ENCODE assay signal across 8 cellular contexts in genomic region chr16:88649924-88650748, GRCh38. TPM values are rescaled to one million over a fixed set of nuclear protein-coding genes. Genes with fewer than 3 reads are reported as not detected.
A peak's percentile ranks its signal among the peaks of the same experiment; 100 is the strongest.
DNase-seq lines count a peak whose midpoint lies in the region; ATAC-seq and TF ChIP-seq lines count a peak whose summit lies in the region.

No MANE protein-coding gene starts in this region.

- peak overlapping the region; percentile 93 for H3K4me3 Mint-ChIP-seq in CD4-positive, alpha-beta T cell
- peak overlapping the region; percentile 92 to 93 for H3K4me3 Mint-ChIP-seq in activated T-cell treated with anti-CD3 and anti-CD28 coated beads, Interleukin-2, amount 50 U/mL, for 72 hours

- H2BK20ac ChIP-seq in IMR-90 (ENCODE audit: low read depth, low read length): no peak overlapping the region

- H2AFZ ChIP-seq in IMR-90 (replicated peaks; ENCODE audit: low read length, poor library complexity): peak overlapping the region; percentile 95

- peaks cover 21% of the 10 kb centered on the region for H3K36me3 Mint-ChIP-seq in CD4-positive, alpha-beta T cell (ENCODE audit: low read depth)
- H3K36me3 Mint-ChIP-seq in activated T-cell treated with anti-CD3 and anti-CD28 coated beads, Interleukin-2, amount 50 U/mL, for 72 hours (ENCODE audit: insufficient read depth in 2 of 2): peaks cover 7 to 8% of the 10 kb centered on the region in 2 donors

- peak overlapping the region; percentile 75 for H3K9ac ChIP-seq in IMR-90 (ENCODE audit: low read depth, low read length)

- POLR2A ChIA-PET in CD4-positive, alpha-beta T cell (lab: Charles Lee): interaction anchor here (0.9 to 1.8 kb wide), 6 partner anchors 8 to 80 kb away, joined by 3 to 5 read pairs (median 3); partner anchors contain the start of gene ZC3H18
- POLR2A ChIA-PET in IMR-90 (lab: Charles Lee; ENCODE audit: unreplicated experiment): no interaction called here

- dilution Hi-C loops in IMR-90 (cut with HindIII; ENCODE audit: low sequenced_read_pairs, unreplicated experiment): no loop called here

- peak overlapping the region; percentile 70 for H2AK5ac ChIP-seq in IMR-90 (ENCODE audit: low read depth, low read length)

- TF ChIP-seq CTCF in CD4-positive, alpha-beta T cell (IDR thresholded peaks at IDR 0.05): no peak
- TF ChIP-seq CTCF in GM20000 (IDR thresholded peaks at IDR 0.05; ENCODE audit: extremely low read depth, missing control alignments) (no peak), IMR-90 (conservative IDR thresholded peaks at IDR 0.05; ENCODE audit: low read depth, low read length) (no peak), sigmoid colon (IDR thresholded peaks at IDR 0.05) (no peak)

- peaks cover 0 to 20% of the 10 kb centered on the region in 2 experiments; a peak in 1 of 4 replicates for H3K79me1 ChIP-seq in IMR-90 (ENCODE audit: low read depth in 1 of 2, low read length in 2 of 2)

- H3K4me3 ChIP-seq in IMR-90 (ENCODE audit: insufficient read depth, low read depth, low read length) (peak overlapping the region; percentile 93), sigmoid colon (peak overlapping the region; percentile 41 to 62 (median 58))

- H3K4me1 Mint-ChIP-seq in CD4-positive, alpha-beta T cell (ENCODE audit: low read depth): peaks cover 16% of the 10 kb centered on the region
- H3K4me1 Mint-ChIP-seq in activated T-cell treated with anti-CD3 and anti-CD28 coated beads, Interleukin-2, amount 50 U/mL, for 72 hours (ENCODE audit: low read depth): peaks cover 14% of the 10 kb centered on the region

- BruUV-seq in IMR-90 (replicated peaks; lab: Mats Ljungman, UMichigan): no TSS peak

- peak overlapping the region; percentile 95 for H3K27ac Mint-ChIP-seq in CD4-positive, alpha-beta T cell
- peak overlapping the region; percentile 42 for H3K27ac Mint-ChIP-seq in activated T-cell treated with anti-CD3 and anti-CD28 coated beads, Interleukin-2, amount 50 U/mL, for 72 hours

- peaks cover 3% of the 10 kb centered on the region for H4K20me1 ChIP-seq in IMR-90 (ENCODE audit: insufficient read depth, low read length)

- H2BK15ac ChIP-seq in IMR-90 (ENCODE audit: low read depth, low read length): no peak overlapping the region

- peak overlapping the region; percentile 85 for H3K4me2 ChIP-seq in IMR-90 (ENCODE audit: low read depth, low read length)

- TF ChIP-seq EP300 in sigmoid colon (IDR thresholded peaks at IDR 0.05): no peak

- H3K27me3 Mint-ChIP-seq in CD4-positive, alpha-beta T cell: no peaks in the 10 kb centered on the region
- H3K27me3 Mint-ChIP-seq in activated T-cell treated with anti-CD3 and anti-CD28 coated beads, Interleukin-2, amount 50 U/mL, for 72 hours (ENCODE audit: low read depth): no peaks in the 10 kb centered on the region

- H2BK120ac ChIP-seq in IMR-90 (ENCODE audit: low read depth, low read length): no peak overlapping the region

- no peaks in the 10 kb centered on the region for H3K9me3 Mint-ChIP-seq in CD4-positive, alpha-beta T cell
- H3K9me3 Mint-ChIP-seq in activated T-cell treated with anti-CD3 and anti-CD28 coated beads, Interleukin-2, amount 50 U/mL, for 72 hours: no peaks in the 10 kb centered on the region

- ATAC-seq in CD4-positive, alpha-beta T cell (ENCODE audit: poor library complexity): peak; percentile 8
- ATAC-seq in IMR-90 (ENCODE audit: low read depth) (peak; percentile 57), left ventricle myocardium superior (peak; percentile 48)
- peak; percentile 2 to 3 for ATAC-seq in activated T-cell treated with anti-CD3 and anti-CD28 coated beads, Interleukin-2, amount 50 U/mL, for 72 hours (replicated peaks in 1 of 2)

- no peak for TF ChIP-seq POLR2A in IMR-90 (IDR thresholded peaks at IDR 0.05; ENCODE audit: low read depth, low read length)
- no peak for TF ChIP-seq POLR2A in sigmoid colon (IDR thresholded peaks at IDR 0.05)

- H4K5ac ChIP-seq in IMR-90 (ENCODE audit: low read depth, low read length): peak overlapping the region; percentile 67; the same call in 1 of the 2 replicates

- H3K23ac ChIP-seq in IMR-90 (ENCODE audit: low read depth, low read length): peak overlapping the region; percentile 41

- in situ Hi-C loops in IMR-90 (cut with MboI; ENCODE audit: low sequenced_read_pairs): no loop called here

- H3K9me1 ChIP-seq in IMR-90 (ENCODE audit: insufficient read depth, low read length): no peaks in the 10 kb centered on the region

- H3K4me1 ChIP-seq in IMR-90 (ENCODE audit: control insufficient read depth, insufficient read depth, low read length) (peaks cover 5% of the 10 kb centered on the region; the same call in 1 of the 2 replicates), sigmoid colon (peaks cover 0 to 24% (median 20%) of the 10 kb centered on the region in 4 donors)

- CTCF ChIA-PET in CD4-positive, alpha-beta T cell (lab: Charles Lee): no interaction called here
- CTCF ChIA-PET in IMR-90 (lab: Yijun Ruan, JAX): no interaction called here

- peak overlapping the region; percentile 49; the same call in 1 of the 2 replicates for H4K91ac ChIP-seq in IMR-90 (ENCODE audit: insufficient read depth, low read depth, low read length)

- peak overlapping the region; percentile 97 for H2AK9ac ChIP-seq in IMR-90 (replicated peaks; ENCODE audit: low read depth, low read length, poor library complexity)

- H3K18ac ChIP-seq in IMR-90 (ENCODE audit: low read depth, low read length): peak overlapping the region; percentile 47; the same call in 1 of the 2 replicates

- intact Hi-C loops in CD4-positive, alpha-beta T cell (cut with DNase I, micrococcal nuclease): loop anchor here (2.0 to 5.0 kb wide), 3 partner anchors 13 to 51 kb away; partner anchors contain the start of gene SNAI3 (in 2 of the 2)
- intact Hi-C loops in IMR-90 (cut with micrococcal nuclease): no loop called here
- intact Hi-C loops in left ventricle myocardium superior (cut with micrococcal nuclease): no loop called here
- intact Hi-C loops in sigmoid colon (cut with DNase I): no loop called here

- H3K56ac ChIP-seq in IMR-90 (ENCODE audit: extremely low read depth, insufficient read depth, low read length): no peak overlapping the region

- no peaks in the 10 kb centered on the region for H3K27me3 ChIP-seq in CD4-positive, alpha-beta T cell (ENCODE audit: control insufficient read depth, insufficient read depth, low read length)
- H3K27me3 ChIP-seq in IMR-90 (ENCODE audit: control insufficient read depth, insufficient read depth, low read length): no peaks in the 10 kb centered on the region
- peaks cover 0 to 14% (median 0%) of the 10 kb centered on the region in 3 donors for H3K27me3 ChIP-seq in sigmoid colon

- TF ChIP-seq RAD21 in IMR-90 (IDR thresholded peaks at IDR 0.05; ENCODE audit: low read length): no peak

- DNase-seq in CD4-positive, alpha-beta T cell: peak in 4 of 10 experiments; percentile 14 to 56 (median 26)
- DNase-seq in GM20000 (ENCODE audit: low spot score) (peak; percentile 74), IMR-90 (peak; percentile 8), left ventricle myocardium superior (no peak), sigmoid colon (no peak), NCI-H748 treated with DMSO at 0.1 percent for 48 hours (lab: John Stamatoyannopoulos, UW) (no peak), NCI-H2227 (lab: John Stamatoyannopoulos, UW; ENCODE audit: unreplicated experiment) (no peak)
- DNase-seq in activated T-cell treated with anti-CD3 and anti-CD28 coated beads, Interleukin-2, amount 50 U/mL, for 72 hours: peak; percentile 45 to 46

- H3K36me3 ChIP-seq in IMR-90 (ENCODE audit: control insufficient read depth, insufficient read depth, low read length): peaks cover 8% of the 10 kb centered on the region
- peaks cover 0 to 30% (median 3%) of the 10 kb centered on the region in 4 donors for H3K36me3 ChIP-seq in sigmoid colon

- H4K8ac ChIP-seq in IMR-90 (ENCODE audit: low read depth in 2 of 2, low read length in 2 of 2): peak overlapping the region in 1 of 2 experiments; percentile 84; a peak in 1 of 4 replicates

- H3K4ac ChIP-seq in IMR-90 (ENCODE audit: low read depth, low read length): peak overlapping the region; percentile 60

- no peak overlapping the region for H2BK5ac ChIP-seq in IMR-90 (ENCODE audit: low read depth, low read length, poor library complexity, severe bottlenecking)

- peak overlapping the region; percentile 90; the same call in 1 of the 2 replicates for H3K14ac ChIP-seq in IMR-90 (replicated peaks; ENCODE audit: low read depth, low read length)

- H3K9me3 ChIP-seq in CD4-positive, alpha-beta T cell (ENCODE audit: control insufficient read depth, low read length): no peaks in the 10 kb centered on the region
- H3K9me3 ChIP-seq in IMR-90 (ENCODE audit: control insufficient read depth, insufficient read depth, low read length) (no peaks in the 10 kb centered on the region), sigmoid colon (no peaks in the 10 kb centered on the region)

- 16% methylated on average over 5 of the region's 37 CpGs; no CpG with 5 or more reads in 1 of the 2 experiments for WGBS in IMR-90 (ENCODE audit: extremely low coverage in 2 of 2, insufficient read length in 1 of 2), 2 experiments
- WGBS in sigmoid colon, 2 donors: 3 to 8% methylated on average over 37 of the region's 37 CpGs

- H3K27ac ChIP-seq in CD4-positive, alpha-beta T cell (ENCODE audit: low read depth, low read length): peak overlapping the region; percentile 81
- H3K27ac ChIP-seq in IMR-90 (ENCODE audit: insufficient read depth, low read length): peak overlapping the region; percentile 64
- peak overlapping the region; percentile 62 to 70 (median 68) for H3K27ac ChIP-seq in sigmoid colon

RNA-seq across cellular contexts. Expression of gene CYBA, which starts 0.7 kb away (rescaled TPM):
- 100 to 1,000 TPM; 292 to 294 TPM for total RNA-seq in CD4-positive, alpha-beta T cell
- total RNA-seq in IMR-90 (2012; rRNA removed) (65.6 and 90.5 TPM in 2 replicates), left ventricle myocardium superior (48.6 TPM), sigmoid colon (100 to 1,000 TPM in 2 of 4 donors, 10 to 100 TPM in 2; 63.1 to 147 (median 105) TPM)
- polyA plus RNA-seq in IMR-90 (2012; rRNA removed) (169 and 228 TPM in 2 replicates), sigmoid colon (100 to 1,000 TPM in 2 of 3 donors, 10 to 100 TPM in 1; 81.1 to 429 (median 208) TPM)
- 205 and 351 TPM in 2 replicates for polyA plus RNA-seq in IMR-90 (2012; cell fraction: cytosol; rRNA removed)
- polyA plus RNA-seq in IMR-90 (2012; cell fraction: nucleus; rRNA removed; ENCODE audit: low replicate concordance): 119 and 281 TPM in 2 replicates
- 100 to 1,000 TPM; 199 to 318 TPM for total RNA-seq in activated T-cell treated with anti-CD3 and anti-CD28 coated beads, Interleukin-2, amount 50 U/mL, for 72 hours

RNA-seq across cellular contexts. Expression of gene IL17C, which starts 11.8 kb away (rescaled TPM):
- under 1 TPM in 1 of 2 experiments, not detected in 1; 0.77 TPM for total RNA-seq in CD4-positive, alpha-beta T cell
- total RNA-seq in IMR-90 (2012; rRNA removed) (not detected in 2 replicates), left ventricle myocardium superior (not detected), sigmoid colon (not detected)
- polyA plus RNA-seq in IMR-90 (2012; rRNA removed) (0.09 TPM in 1 of 2 replicates, not detected in the other), sigmoid colon (under 1 TPM in 1 of 3 donors, not detected in 2; 0.96 TPM)
- polyA plus RNA-seq in IMR-90 (2012; cell fraction: cytosol; rRNA removed): 0.12 TPM in 1 of 2 replicates, not detected in the other
- polyA plus RNA-seq in IMR-90 (2012; cell fraction: nucleus; rRNA removed; ENCODE audit: low replicate concordance): 0.71 and 1.6 TPM in 2 replicates
- under 1 TPM in 1 of 2 donors, not detected in 1; 0.41 TPM for total RNA-seq in activated T-cell treated with anti-CD3 and anti-CD28 coated beads, Interleukin-2, amount 50 U/mL, for 72 hours

RNA-seq across cellular contexts. Expression of gene MVD, which starts 12.8 kb away (rescaled TPM):
- total RNA-seq in CD4-positive, alpha-beta T cell: 10 to 100 TPM; 74.2 to 76.9 TPM
- total RNA-seq in IMR-90 (2012; rRNA removed): 17.2 and 18.3 TPM in 2 replicates
- 28.4 and 33.1 TPM in 2 replicates for polyA plus RNA-seq in IMR-90 (2012; rRNA removed)
- polyA plus RNA-seq in IMR-90 (2012; cell fraction: cytosol; rRNA removed): 28.1 and 45.4 TPM in 2 replicates
- 63.8 and 197 TPM in 2 replicates for polyA plus RNA-seq in IMR-90 (2012; cell fraction: nucleus; rRNA removed; ENCODE audit: low replicate concordance)
- 10 to 100 TPM; 64.5 to 80.5 TPM for total RNA-seq in activated T-cell treated with anti-CD3 and anti-CD28 coated beads, Interleukin-2, amount 50 U/mL, for 72 hours
- total RNA-seq in left ventricle myocardium superior: 23.9 TPM
- 10 to 100 TPM; 16.8 to 25.7 (median 23.2) TPM for total RNA-seq in sigmoid colon
- polyA plus RNA-seq in sigmoid colon: 100 to 1,000 TPM in 1 of 3 donors, 10 to 100 TPM in 2; 41.4 to 206 (median 84.8) TPM

RNA-seq across cellular contexts. Expression of gene SNAI3, which starts 36.2 kb away (rescaled TPM):
- 1 to 10 TPM; 3.0 to 3.5 TPM for total RNA-seq in CD4-positive, alpha-beta T cell
- not detected in 2 replicates for total RNA-seq in IMR-90 (2012; rRNA removed)
- polyA plus RNA-seq in IMR-90 (2012; rRNA removed): 0.21 and 0.34 TPM in 2 replicates
- 0.19 and 0.21 TPM in 2 replicates for polyA plus RNA-seq in IMR-90 (2012; cell fraction: cytosol; rRNA removed)
- polyA plus RNA-seq in IMR-90 (2012; cell fraction: nucleus; rRNA removed; ENCODE audit: low replicate concordance): 0.11 and 0.23 TPM in 2 replicates
- total RNA-seq in activated T-cell treated with anti-CD3 and anti-CD28 coated beads, Interleukin-2, amount 50 U/mL, for 72 hours: 10 to 100 TPM in 1 of 2 donors, 1 to 10 TPM in 1; 8.4 to 10.5 TPM
- 3.8 TPM for total RNA-seq in left ventricle myocardium superior
- under 1 TPM in 2 of 4 donors, not detected in 2; 0.71 to 0.82 TPM for total RNA-seq in sigmoid colon
- 1 to 10 TPM in 1 of 3 donors, under 1 TPM in 2; 0.46 to 3.0 (median 0.60) TPM for polyA plus RNA-seq in sigmoid colon

RNA-seq across cellular contexts. Expression of gene RNF166, which starts 56.1 kb away (rescaled TPM):
- 100 to 1,000 TPM; 334 to 355 TPM for total RNA-seq in CD4-positive, alpha-beta T cell
- total RNA-seq in IMR-90 (2012; rRNA removed): 6.9 and 8.1 TPM in 2 replicates
- polyA plus RNA-seq in IMR-90 (2012; rRNA removed): 17.4 and 24.1 TPM in 2 replicates
- 13.4 and 20.8 TPM in 2 replicates for polyA plus RNA-seq in IMR-90 (2012; cell fraction: cytosol; rRNA removed)
- 31.6 and 83.7 TPM in 2 replicates for polyA plus RNA-seq in IMR-90 (2012; cell fraction: nucleus; rRNA removed; ENCODE audit: low replicate concordance)
- 10 to 100 TPM; 58.6 to 64.5 TPM for total RNA-seq in activated T-cell treated with anti-CD3 and anti-CD28 coated beads, Interleukin-2, amount 50 U/mL, for 72 hours
- total RNA-seq in left ventricle myocardium superior: 16.2 TPM
- 10 to 100 TPM; 16.0 to 21.4 (median 17.9) TPM for total RNA-seq in sigmoid colon
- polyA plus RNA-seq in sigmoid colon: 10 to 100 TPM in 1 of 3 donors, 1 to 10 TPM in 2; 5.4 to 34.8 (median 6.2) TPM

Comparison
In these comparisons a context has a peak if more than half of its experiments do, and no peak if none do; other contexts are left out.
1. ATAC-seq: peak in every context shown above with its lines; median percentile 57 in IMR-90; 48 in left ventricle myocardium superior; 8 in CD4-positive, alpha-beta T cell; 2 in activated T-cell treated with anti-CD3 and anti-CD28 coated beads, Interleukin-2, amount 50 U/mL, for 72 hours.
2. DNase-seq: peak in GM20000 (single experiment), IMR-90 (single experiment) and activated T-cell treated with anti-CD3 and anti-CD28 coated beads, Interleukin-2, amount 50 U/mL, for 72 hours (2 of 2); none in left ventricle myocardium superior (single experiment), sigmoid colon (single experiment), NCI-H748 treated with DMSO at 0.1 percent for 48 hours (single experiment) and NCI-H2227 (single experiment).
3. intact Hi-C loops: an anchor here in CD4-positive, alpha-beta T cell (2.0 to 5.0 kb wide); none called in IMR-90, left ventricle myocardium superior and sigmoid colon.
4. Peak in every context shown above with its lines, with median percentiles within 50 percentile points of each other: H3K27ac ChIP-seq.